ENCODE assay signal across 10 cellular contexts in the genomic region with DNA sequence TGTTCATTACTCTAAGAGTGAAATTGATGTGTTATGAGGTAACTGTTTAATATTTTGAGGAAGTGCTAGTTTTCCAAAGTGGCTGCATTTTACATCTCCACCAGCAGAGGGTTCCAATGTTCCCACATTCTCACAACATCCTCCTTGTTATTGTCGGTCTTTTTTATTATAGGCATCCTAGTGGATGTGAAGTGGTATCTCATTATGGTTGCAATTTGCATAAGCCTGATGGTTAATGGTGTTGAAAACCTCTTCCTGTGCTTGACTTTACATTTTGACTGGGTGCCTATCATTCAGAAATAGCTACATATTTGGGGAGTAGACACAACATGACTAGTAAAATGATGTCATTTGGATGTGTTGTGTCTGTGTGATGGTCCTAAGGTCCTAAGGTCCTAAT.
A peak's percentile ranks its signal among the peaks of the same experiment; 100 is the strongest.
DNase-seq lines count a peak whose midpoint lies in the region; ATAC-seq and TF ChIP-seq lines count a peak whose summit lies in the region.
"Had no signal": no experiment of that assay in that cellular context is flagged by ENCODE, and none has a peak within 500 bp of the region (broad histone marks: within the 10 kb centered on the region; RNA-seq: fewer than 3 reads in every experiment).

No MANE protein-coding gene starts in this region.

- TF ChIP-seq POLR2A in GM18505 (IDR thresholded peaks at IDR 0.05; ENCODE audit: borderline replicate concordance, extremely low read depth, insufficient read depth, insufficient read length), result no peak
- no peak for TF ChIP-seq POLR2A in adrenal gland (IDR thresholded peaks at IDR 0.05)

- intact Hi-C loops in adrenal gland (cut with DNase I) (no loop called here), left lung (cut with DNase I) (no loop called here)

- H3K27me3 ChIP-seq in adrenal gland (no peaks in the 10 kb centered on the region), left lung (no peaks in the 10 kb centered on the region)
- H3K27me3 ChIP-seq: SJSA1 had no signal

- H3K9me3 ChIP-seq in adrenal gland (replicated peaks in 1 of 3) (no peaks in the 10 kb centered on the region), left lung (no peaks in the 10 kb centered on the region)
- H3K9me3 ChIP-seq: SJSA1 had no signal

- H3K4me1 ChIP-seq in adrenal gland (replicated peaks in 1 of 2) (no peaks in the 10 kb centered on the region), left lung (no peaks in the 10 kb centered on the region)
- H3K4me1 ChIP-seq: parathyroid adenoma, SJSA1 had no signal

- DNase-seq in AG20443 (ENCODE audit: low spot score) (peak; percentile 23), NCI-H1436 (lab: John Stamatoyannopoulos, UW) (peak; percentile 3), adrenal gland (peak in 1 of 7 donors; percentile 7), left lung (no peak), NCI-H2227 treated with DMSO at 0.1 percent for 48 hours (lab: John Stamatoyannopoulos, UW) (no peak)
- no peak for DNase-seq in stimulated activated CD4-positive, alpha-beta T cell treated with anti-CD3 and anti-CD28 coated beads, Interleukin-4, amount 100 ng/mL, for 1 hour

- H3K27ac ChIP-seq in adrenal gland, result no peak overlapping the region
- H3K27ac ChIP-seq in left lung, result no peak overlapping the region
- H3K27ac ChIP-seq: parathyroid adenoma, SJSA1 had no signal

- H3K4me3 ChIP-seq in adrenal gland (no peak overlapping the region), left lung (no peak overlapping the region)
- H3K4me3 ChIP-seq: SJSA1 had no signal

- ATAC-seq in GM18505 (IDR thresholded peaks at IDR 0.05; ENCODE audit: unreplicated experiment), result peak; percentile 89
- peak; percentile 72 for ATAC-seq in HG02870 (IDR thresholded peaks at IDR 0.05; ENCODE audit: unreplicated experiment)
- peak; percentile 48 for ATAC-seq in left lung

- peak; percentile 28 to 59 (median 50) for TF ChIP-seq CTCF in adrenal gland (IDR thresholded peaks at IDR 0.05)
- TF ChIP-seq CTCF in left lung (IDR thresholded peaks at IDR 0.05), result peak; percentile 42 to 59

- WGBS in adrenal gland, 4 donors, result 2 to 19% (median 10%) methylated on average over 1 of the region's 1 CpG

- H3K36me3 ChIP-seq in adrenal gland (replicated peaks in 1 of 2) (no peaks in the 10 kb centered on the region), left lung (no peaks in the 10 kb centered on the region)
- H3K36me3 ChIP-seq: SJSA1 had no signal

Comparison
In these comparisons a context has a peak if more than half of its experiments do, and no peak if none do; other contexts are left out.
1. DNase-seq: peak in AG20443 (single experiment) and NCI-H1436 (single experiment); none in left lung (0 of 2), NCI-H2227 treated with DMSO at 0.1 percent for 48 hours (single experiment) and stimulated activated CD4-positive, alpha-beta T cell treated with anti-CD3 and anti-CD28 coated beads, Interleukin-4, amount 100 ng/mL, for 1 hour (single experiment).
2. Peak in every context shown above with its lines, with median percentiles within 50 percentile points of each other: ATAC-seq.